In genomic region chr1:64162804-64163203, GRCh38 we compare ENCODE assay signal across 32 cellular contexts. TPM values are rescaled to one million over a fixed set of nuclear protein-coding genes. Genes with fewer than 3 reads are reported as not detected.
"Had no signal": no experiment of that assay in that cellular context is flagged by ENCODE, and none has a peak within 500 bp of the region (broad histone marks: within the 10 kb centered on the region; RNA-seq: fewer than 3 reads in every experiment).

No MANE protein-coding gene starts in this region.

- H3K27me3 ChIP-seq: gastrocnemius medialis, hepatocyte, left lung, sigmoid colon, upper lobe of left lung had no signal

- H3K4me3 Mint-ChIP-seq: dendritic cell treated with granulocyte-macrophage colony-stimulating factor and Interleukin-4, amounts not matched to agents 40 ng/mL and 50 ng/mL, for 4 days; endodermal cell; mesothelial cell of epicardium; naive B cell; natural killer cell treated with Interleukin-12 subunit alpha and Interleukin-12 subunit beta and Interleukin-15 and Interleukin-18, amount 100 ng/mL, for 72 hours; stimulated activated naive B cell treated with anti-CD40 and anti-IgM and Interleukin-4, amounts not matched to agents 10 μg/mL and 1 μg/mL and 100 μg/mL, for 72 hours; stimulated activated naive CD8-positive, alpha-beta T cell treated with anti-CD3 and anti-CD28 coated beads, Interleukin-15, Interleukin-2, amounts not matched to agents 100 ng/mL and 50 ng/mL, for 24 hours had no signal

- H3K4me3 ChIP-seq: gastrocnemius medialis, hepatocyte, left lung, mucosa of descending colon, psoas muscle, sigmoid colon, upper lobe of left lung had no signal

- H3K9me3 Mint-ChIP-seq: dendritic cell treated with granulocyte-macrophage colony-stimulating factor and Interleukin-4, amounts not matched to agents 40 ng/mL and 50 ng/mL, for 4 days; endodermal cell; naive B cell; natural killer cell treated with Interleukin-12 subunit alpha and Interleukin-12 subunit beta and Interleukin-15 and Interleukin-18, amount 100 ng/mL, for 72 hours; stimulated activated naive B cell treated with anti-CD40 and anti-IgM and Interleukin-4, amounts not matched to agents 10 μg/mL and 1 μg/mL and 100 μg/mL, for 72 hours; stimulated activated naive CD8-positive, alpha-beta T cell treated with anti-CD3 and anti-CD28 coated beads, Interleukin-15, Interleukin-2, amounts not matched to agents 100 ng/mL and 50 ng/mL, for 24 hours had no signal

- H3K9me3 ChIP-seq: gastrocnemius medialis, left lung, mucosa of descending colon, psoas muscle, sigmoid colon, upper lobe of left lung had no signal

- DNase-seq: effector CD8-positive, alpha-beta T cell; endodermal cell; foreskin fibroblast; gastrocnemius medialis; head of caudate nucleus; kidney; left cardiac atrium; left lung; mesenchymal stem cell; mucosa of descending colon; naive B cell; nucleus accumbens; psoas muscle; right cardiac atrium; sigmoid colon; stimulated activated CD4-positive, alpha-beta T cell treated with anti-CD3 and anti-CD28 coated beads, Interleukin-2, amount 100 ng/mL, for 24 hours; stimulated activated CD4-positive, alpha-beta T cell treated with anti-CD3 and anti-CD28 coated beads, Interleukin-4, amount 100 ng/mL, for 4 hours; stimulated activated naive B cell treated with anti-CD40 and anti-IgM and Interleukin-4, amounts not matched to agents 10 μg/mL and 1 μg/mL and 100 μg/mL, for 72 hours; upper lobe of left lung had no signal

- H3K79me2 ChIP-seq: hepatocyte had no signal

- H2AFZ ChIP-seq: hepatocyte had no signal

- H3K4me1 Mint-ChIP-seq: naive B cell; stimulated activated naive B cell treated with anti-CD40 and anti-IgM and Interleukin-4, amounts not matched to agents 10 μg/mL and 1 μg/mL and 100 μg/mL, for 72 hours had no signal

- H3K36me3 ChIP-seq: left lung, upper lobe of left lung had no signal

- H3K27me3 Mint-ChIP-seq: dendritic cell treated with granulocyte-macrophage colony-stimulating factor and Interleukin-4, amounts not matched to agents 40 ng/mL and 50 ng/mL, for 4 days; naive B cell; stimulated activated naive B cell treated with anti-CD40 and anti-IgM and Interleukin-4, amounts not matched to agents 10 μg/mL and 1 μg/mL and 100 μg/mL, for 72 hours had no signal

- H3K36me3 Mint-ChIP-seq: naive B cell; natural killer cell treated with Interleukin-12 subunit alpha and Interleukin-12 subunit beta and Interleukin-15 and Interleukin-18, amount 100 ng/mL, for 72 hours had no signal

- ATAC-seq: esophagus mucosa; gastrocnemius medialis; left cardiac atrium; mucosa of descending colon; psoas muscle; right cardiac atrium; stimulated activated naive B cell treated with anti-CD40 and anti-IgM and Interleukin-4, amounts not matched to agents 10 μg/mL and 1 μg/mL and 100 μg/mL, for 72 hours had no signal

- H3K27ac Mint-ChIP-seq: dendritic cell treated with granulocyte-macrophage colony-stimulating factor and Interleukin-4, amounts not matched to agents 40 ng/mL and 50 ng/mL, for 4 days; naive B cell; natural killer cell treated with Interleukin-12 subunit alpha and Interleukin-12 subunit beta and Interleukin-15 and Interleukin-18, amount 100 ng/mL, for 72 hours; stimulated activated naive B cell treated with anti-CD40 and anti-IgM and Interleukin-4, amounts not matched to agents 10 μg/mL and 1 μg/mL and 100 μg/mL, for 72 hours; stimulated activated naive CD8-positive, alpha-beta T cell treated with anti-CD3 and anti-CD28 coated beads, Interleukin-15, Interleukin-2, amounts not matched to agents 100 ng/mL and 50 ng/mL, for 24 hours had no signal

- H3K4me2 ChIP-seq: hepatocyte had no signal

- H3K27ac ChIP-seq: epithelial cell of prostate, left lung, psoas muscle had no signal

RNA-seq across cellular contexts. Expression of gene UBE2U, which starts 40.6 kb away (rescaled TPM):
- total RNA-seq: cerebellum; endodermal cell; esophagus mucosa; gastrocnemius medialis; glomerular endothelial cell; hepatocyte; kidney; left cardiac atrium; left lung; lower leg skin; mesothelial cell of epicardium; mucosa of descending colon; natural killer cell treated with Interleukin-12 subunit alpha and Interleukin-12 subunit beta and Interleukin-15 and Interleukin-18, amount 100 ng/mL, for 72 hours; osteocyte; psoas muscle; right cardiac atrium; sigmoid colon; skeletal muscle tissue had no signal
- polyA plus RNA-seq: hepatocyte, psoas muscle, right cardiac atrium, sigmoid colon, thymus had no signal
